ENCODE assay signal across 8 cellular contexts in genomic region chr14:64504897-64505771, GRCh38. TPM values are rescaled to one million over a fixed set of nuclear protein-coding genes. Genes with fewer than 3 reads are reported as not detected.
DNase-seq lines count a peak whose midpoint lies in the region; ATAC-seq and TF ChIP-seq lines count a peak whose summit lies in the region.

No MANE protein-coding gene starts in this region.

- H3K4me1 ChIP-seq in smooth muscle cell (ENCODE audit: low read depth): peaks cover 48% of the 10 kb centered on the region

- 1% methylated on average over 62 of the region's 67 CpGs for WGBS in smooth muscle cell (ENCODE audit: low lambda C conversion rate)

- TF ChIP-seq CTCF in cardiac fibroblast (IDR thresholded peaks at IDR 0.05; ENCODE audit: low read depth, low read length) (no peak), smooth muscle cell (IDR thresholded peaks at IDR 0.05; ENCODE audit: borderline replicate concordance, insufficient read depth, poor library complexity, severe bottlenecking) (no peak)

- peak; percentile 37 for TF ChIP-seq POLR2A in GM15510 (IDR thresholded peaks at IDR 0.05; ENCODE audit: borderline replicate concordance, extremely low read depth, insufficient read length)

- H3K4me3 ChIP-seq in cardiac fibroblast (replicated peaks in 1 of 2; ENCODE audit: low read depth in 2 of 2, low read length in 2 of 2) (peak overlapping the region; percentile 71 to 88), smooth muscle cell (peak overlapping the region; percentile 95)

- H3K9ac ChIP-seq in smooth muscle cell (ENCODE audit: low read depth): peak overlapping the region; percentile 99

- H2AFZ ChIP-seq in smooth muscle cell (ENCODE audit: low read depth): peak overlapping the region; percentile 25

- no peaks in the 10 kb centered on the region for H3K27me3 ChIP-seq in smooth muscle cell (ENCODE audit: low read depth)

- no peaks in the 10 kb centered on the region for H3K9me3 ChIP-seq in smooth muscle cell (replicated peaks; ENCODE audit: low read depth)

- peak overlapping the region; percentile 85 for H3K4me2 ChIP-seq in smooth muscle cell

- DNase-seq in NCI-H226: peak; percentile 84
- peak; percentile 57 to 70 (median 62) for DNase-seq in activated CD4-positive, CD25-positive, alpha-beta regulatory T cell (lab: John Stamatoyannopoulos, UW)
- peak; percentile 85 to 89 for DNase-seq in cardiac fibroblast (ENCODE audit: low read depth in 2 of 2)
- DNase-seq in inferior parietal cortex (ENCODE audit: extremely low spot score): peak; percentile 72
- DNase-seq in smooth muscle cell (lab: John Stamatoyannopoulos, UW; ENCODE audit: unreplicated experiment): peak; percentile 54

- peak overlapping the region; percentile 100 for H3K27ac ChIP-seq in smooth muscle cell (ENCODE audit: low read depth)

- H4K20me1 ChIP-seq in smooth muscle cell (ENCODE audit: low read depth): peaks cover 50% of the 10 kb centered on the region

- peaks cover 24% of the 10 kb centered on the region for H3F3A ChIP-seq in smooth muscle cell (ENCODE audit: low read depth)

- H3K36me3 ChIP-seq in smooth muscle cell (ENCODE audit: low read depth): no peaks in the 10 kb centered on the region

- ATAC-seq in HG03066 (IDR thresholded peaks at IDR 0.05; ENCODE audit: low read depth, unreplicated experiment) (peak; percentile 24), HG03439 (IDR thresholded peaks at IDR 0.05; ENCODE audit: unreplicated experiment) (no peak)

- peaks cover 65% of the 10 kb centered on the region for H3K79me2 ChIP-seq in smooth muscle cell (ENCODE audit: low read depth)

RNA-seq across cellular contexts. Expression of gene ZBTB1, which starts 0.6 kb away (rescaled TPM):
- 82.9 and 106 TPM in 2 replicates for total RNA-seq in smooth muscle cell
- polyA plus RNA-seq in smooth muscle cell: 39.7 and 41.3 TPM in 2 replicates

RNA-seq across cellular contexts. Expression of gene ZBTB25, which starts 1.5 kb away (rescaled TPM):
- total RNA-seq in smooth muscle cell: 8.9 and 12.5 TPM in 2 replicates
- 6.9 and 13.3 TPM in 2 replicates for polyA plus RNA-seq in smooth muscle cell

RNA-seq across cellular contexts. Expression of gene HSPA2, which starts 35.4 kb away (rescaled TPM):
- total RNA-seq in smooth muscle cell: 3.4 and 6.6 TPM in 2 replicates
- polyA plus RNA-seq in smooth muscle cell: 5.2 and 6.6 TPM in 2 replicates

RNA-seq across cellular contexts. Expression of gene AKAP5, which starts 39.8 kb away (rescaled TPM):
- 4.4 and 7.6 TPM in 2 replicates for total RNA-seq in smooth muscle cell
- polyA plus RNA-seq in smooth muscle cell: 0.80 and 0.94 TPM in 2 replicates

RNA-seq across cellular contexts. Expression of gene PPP1R36, which starts 44.6 kb away (rescaled TPM):
- 1.9 and 2.0 TPM in 2 replicates for total RNA-seq in smooth muscle cell
- 2.2 and 3.0 TPM in 2 replicates for polyA plus RNA-seq in smooth muscle cell
